8 cellular contexts compared by ENCODE assay signal in genomic region chr3:194315088-194315964, GRCh38. TPM values are rescaled to one million over a fixed set of nuclear protein-coding genes. Genes with fewer than 3 reads are reported as not detected.
DNase-seq lines count a peak whose midpoint lies in the region; ATAC-seq and TF ChIP-seq lines count a peak whose summit lies in the region.

No MANE protein-coding gene starts in this region.

- peak overlapping the region; percentile 44 for H3K4me3 ChIP-seq in GM12864 (ENCODE audit: low read depth, low read length)

- POLR2A ChIA-PET in activated naive CD8-positive, alpha-beta T cell treated with anti-CD3 and anti-CD28 coated beads, Interleukin-2, amount 10 ng/mL, durations not matched to agents 7 days and 5 days (lab: Charles Lee) = interaction anchor here (0.8 to 1.3 kb wide), 3 partner anchors 269 to 637 kb away, joined by 3 to 6 read pairs (median 3); no protein-coding TSS in a partner anchor

- peaks cover 77% of the 10 kb centered on the region for H3K27me3 Mint-ChIP-seq in activated naive CD8-positive, alpha-beta T cell treated with anti-CD3 and anti-CD28 coated beads, Interleukin-2, amount 10 ng/mL, durations not matched to agents 7 days and 5 days
- H3K27me3 Mint-ChIP-seq in type B pancreatic cell = peaks cover 9% of the 10 kb centered on the region

- peak overlapping the region; percentile 77 for H3K4me3 Mint-ChIP-seq in activated naive CD8-positive, alpha-beta T cell treated with anti-CD3 and anti-CD28 coated beads, Interleukin-2, amount 10 ng/mL, durations not matched to agents 7 days and 5 days
- H3K4me3 Mint-ChIP-seq in type B pancreatic cell = peak overlapping the region; percentile 78

- H3K9me3 Mint-ChIP-seq in activated naive CD8-positive, alpha-beta T cell treated with anti-CD3 and anti-CD28 coated beads, Interleukin-2, amount 10 ng/mL, durations not matched to agents 7 days and 5 days = peaks cover 8% of the 10 kb centered on the region
- H3K9me3 Mint-ChIP-seq in type B pancreatic cell = peaks cover 6% of the 10 kb centered on the region

- peak; percentile 83 for TF ChIP-seq CTCF in GM12864 (IDR thresholded peaks at IDR 0.05; ENCODE audit: low read depth, low read length, missing control alignments)
- TF ChIP-seq CTCF in type B pancreatic cell (conservative IDR thresholded peaks at IDR 0.05) = peak; percentile 98

- peaks cover 22% of the 10 kb centered on the region for H3K4me1 Mint-ChIP-seq in activated naive CD8-positive, alpha-beta T cell treated with anti-CD3 and anti-CD28 coated beads, Interleukin-2, amount 10 ng/mL, durations not matched to agents 7 days and 5 days
- H3K4me1 Mint-ChIP-seq in type B pancreatic cell (ENCODE audit: unreplicated experiment) = peaks cover 37% of the 10 kb centered on the region

- DNase-seq in GM12864 (ENCODE audit: low read depth) = no peak
- DNase-seq in NAMALWA (ENCODE audit: low spot score) = peak; percentile 81
- DNase-seq in SKM-1 treated with dmso at 0.1 percent for 144 hours (lab: John Stamatoyannopoulos, UW; ENCODE audit: unreplicated experiment) = peak; percentile 49
- peak; percentile 93 for DNase-seq in activated naive CD8-positive, alpha-beta T cell treated with anti-CD3 and anti-CD28 coated beads, Interleukin-2, amount 10 ng/mL, durations not matched to agents 7 days and 5 days
- DNase-seq in cardiac septum (ENCODE audit: low spot score) = peak; percentile 92
- peak; percentile 74 to 98 (median 88) for DNase-seq in posterior cingulate gyrus
- DNase-seq in type B pancreatic cell (ENCODE audit: extremely low spot score, unreplicated experiment) = peak; percentile 94

- no peak overlapping the region for H3K27ac Mint-ChIP-seq in activated naive CD8-positive, alpha-beta T cell treated with anti-CD3 and anti-CD28 coated beads, Interleukin-2, amount 10 ng/mL, durations not matched to agents 7 days and 5 days
- peak overlapping the region; percentile 74 for H3K27ac Mint-ChIP-seq in type B pancreatic cell

- H3K36me3 Mint-ChIP-seq in activated naive CD8-positive, alpha-beta T cell treated with anti-CD3 and anti-CD28 coated beads, Interleukin-2, amount 10 ng/mL, durations not matched to agents 7 days and 5 days = peaks cover 3% of the 10 kb centered on the region
- peaks cover 19% of the 10 kb centered on the region for H3K36me3 Mint-ChIP-seq in type B pancreatic cell

- peak; percentile 77 for ATAC-seq in HG02571 (IDR thresholded peaks at IDR 0.05; ENCODE audit: unreplicated experiment)
- ATAC-seq in activated naive CD8-positive, alpha-beta T cell treated with anti-CD3 and anti-CD28 coated beads, Interleukin-2, amount 10 ng/mL, durations not matched to agents 7 days and 5 days (ENCODE audit: low read depth) = peak; percentile 85

- intact Hi-C loops in cardiac septum (cut with DNase I) = loop anchor here (1.0 to 10.0 kb wide), 6 partner anchors 39 to 534 kb away; no protein-coding TSS in a partner anchor
- intact Hi-C loops in posterior cingulate gyrus (cut with DNase I) = loop anchor here (1.0 to 10.0 kb wide), 7 partner anchors 43 to 651 kb away; no protein-coding TSS in a partner anchor

RNA-seq across cellular contexts. Expression of gene CPN2, which starts 35.8 kb away (rescaled TPM):
- not detected for total RNA-seq in activated naive CD8-positive, alpha-beta T cell treated with anti-CD3 and anti-CD28 coated beads, Interleukin-2, amount 10 ng/mL, durations not matched to agents 7 days and 5 days
- total RNA-seq in cardiac septum (0.35 TPM), type B pancreatic cell (ENCODE audit: low replicate concordance) (not detected in 2 replicates)

RNA-seq across cellular contexts. Expression of gene LRRC15, which starts 54.2 kb away (rescaled TPM):
- not detected for total RNA-seq in activated naive CD8-positive, alpha-beta T cell treated with anti-CD3 and anti-CD28 coated beads, Interleukin-2, amount 10 ng/mL, durations not matched to agents 7 days and 5 days
- 0.38 TPM for total RNA-seq in cardiac septum
- 0.05 and 0.07 TPM in 2 replicates for total RNA-seq in type B pancreatic cell (ENCODE audit: low replicate concordance)
